In genomic region chr4:13142191-13142590, GRCh38 we compare ENCODE assay signal across 6 cellular contexts.
"Had no signal": no experiment of that assay in that cellular context is flagged by ENCODE, and none has a peak within 500 bp of the region (broad histone marks: within the 10 kb centered on the region; RNA-seq: fewer than 3 reads in every experiment).

No MANE protein-coding gene starts in this region.

- H3K4me1 Mint-ChIP-seq: IgD-negative memory B cell had no signal

- DNase-seq: GM23248, GOT3, H7, HFFc6, KBM-7 had no signal

- H3K36me3 Mint-ChIP-seq: IgD-negative memory B cell had no signal

- H3K27ac Mint-ChIP-seq: HFFc6, IgD-negative memory B cell had no signal

- H3K4me3 Mint-ChIP-seq: HFFc6, IgD-negative memory B cell had no signal

- H3K27me3 Mint-ChIP-seq: IgD-negative memory B cell had no signal
